In genomic region chr11:57458410-57459111, GRCh38 we compare ENCODE assay signal across 8 cellular contexts. TPM values are rescaled to one million over a fixed set of nuclear protein-coding genes. Genes with fewer than 3 reads are reported as not detected.
A peak's percentile ranks its signal among the peaks of the same experiment; 100 is the strongest.
DNase-seq lines count a peak whose midpoint lies in the region; ATAC-seq, FAIRE-seq and TF ChIP-seq lines count a peak whose summit lies in the region.

No MANE protein-coding gene starts in this region.

- peak; percentile 77 for TF ChIP-seq CTCF in bronchial epithelial cell (IDR thresholded peaks at IDR 0.05; ENCODE audit: insufficient read depth, low read length, severe bottlenecking)
- TF ChIP-seq CTCF in liver (IDR thresholded peaks at IDR 0.05; ENCODE audit: low read depth, low read length, missing input control), result peak; percentile 72

- peaks cover 40% of the 10 kb centered on the region for H3K4me1 ChIP-seq in CD4-positive, alpha-beta memory T cell (ENCODE audit: insufficient read depth, low read length)
- peaks cover 22 to 61% (median 52%) of the 10 kb centered on the region in 4 donors for H3K4me1 ChIP-seq in liver (ENCODE audit: control insufficient read depth in 4 of 4, insufficient read depth in 4 of 4, low read length in 3 of 4)

- H3K9me3 Mint-ChIP-seq in CD4-positive, alpha-beta memory T cell, result peaks cover 0 to 1% (median 0%) of the 10 kb centered on the region in 8 donors

- peak overlapping the region in 5 of 7 donors; percentile 48 to 81 (median 56) for H3K27ac Mint-ChIP-seq in CD4-positive, alpha-beta memory T cell
- H3K27ac Mint-ChIP-seq in T-helper 17 cell, result peak overlapping the region; percentile 83

- H3K9ac ChIP-seq in liver (ENCODE audit: low read depth in 1 of 2, low read length in 2 of 2), result peak overlapping the region; percentile 5 to 56

- under 1% methylated on average over 41 of the region's 41 CpGs for WGBS in liver

- DNase-seq in CD4-positive, alpha-beta memory T cell, result peak in 4 of 5 donors; percentile 18 to 42 (median 28)
- peak in 2 of 3 donors; percentile 24 to 54 for DNase-seq in T-helper 17 cell
- no peak for DNase-seq in bronchial epithelial cell (ENCODE audit: low read depth)
- DNase-seq in stimulated activated CD8-positive, alpha-beta memory T cell treated with anti-CD3 and anti-CD28 coated beads, Interleukin-15, amount 100 ng/mL, for 4 hours (ENCODE audit: low read depth in 2 of 2), result peak; percentile 69 to 72

- H3K4me3 ChIP-seq in CD4-positive, alpha-beta memory T cell (ENCODE audit: low read length in 2 of 2), result peak overlapping the region; percentile 33 to 44
- H3K4me3 ChIP-seq in bronchial epithelial cell (ENCODE audit: low read depth, low read length), result peak overlapping the region; percentile 16
- peak overlapping the region; percentile 11 to 77 (median 52) for H3K4me3 ChIP-seq in liver (ENCODE audit: low read depth in 1 of 3, low read length in 3 of 3)

- H3K27ac ChIP-seq in CD4-positive, alpha-beta memory T cell (ENCODE audit: low read depth, low read length), result no peak overlapping the region
- H3K27ac ChIP-seq in liver (ENCODE audit: low read depth in 1 of 2, low read length in 2 of 2), result peak overlapping the region; percentile 83 to 84

- ATAC-seq in HG03175 (IDR thresholded peaks at IDR 0.05; ENCODE audit: unreplicated experiment), result peak; percentile 11
- ATAC-seq in T-helper 17 cell, result peak; percentile 30
- ATAC-seq in GM18858 (IDR thresholded peaks at IDR 0.05; ENCODE audit: unreplicated experiment), result no peak
- ATAC-seq in GM21619 (IDR thresholded peaks at IDR 0.05; ENCODE audit: unreplicated experiment), result no peak

- CTCF ChIA-PET in CD4-positive, alpha-beta memory T cell (lab: Charles Lee; ENCODE audit: partially characterized antibody), result interaction anchor here (0.6 to 8.2 kb wide), 41 partner anchors 9 to 342 kb away, joined by 3 to 187 read pairs (median 5); partner anchors contain the start of genes P2RX3, PRG2, SLC43A1 and SLC43A3

- no peaks in the 10 kb centered on the region for H3K9me3 ChIP-seq in CD4-positive, alpha-beta memory T cell (ENCODE audit: control insufficient read depth in 1 of 2, low read length in 2 of 2)
- no peaks in the 10 kb centered on the region for H3K9me3 ChIP-seq in T-helper 17 cell (ENCODE audit: control insufficient read depth, low read length, poor library complexity, severe bottlenecking)
- no peaks in the 10 kb centered on the region for H3K9me3 ChIP-seq in liver (ENCODE audit: control insufficient read depth in 4 of 4, low read length in 3 of 4)

- no peaks in the 10 kb centered on the region for H3K36me3 ChIP-seq in CD4-positive, alpha-beta memory T cell (ENCODE audit: insufficient read depth, low read length)
- no peaks in the 10 kb centered on the region for H3K36me3 ChIP-seq in bronchial epithelial cell (ENCODE audit: control insufficient read depth, insufficient read depth, low read length)
- no peaks in the 10 kb centered on the region for H3K36me3 ChIP-seq in liver (ENCODE audit: control insufficient read depth in 4 of 4, insufficient read depth in 3 of 4, low read depth in 1 of 4, low read length in 3 of 4)

- intact Hi-C loops in CD4-positive, alpha-beta memory T cell (cut with micrococcal nuclease), result loop anchor here (1.0 to 5.0 kb wide), 4 partner anchors 34 to 1054 kb away; no protein-coding TSS in a partner anchor

- POLR2A ChIA-PET in CD4-positive, alpha-beta memory T cell (lab: Charles Lee; ENCODE audit: partially characterized antibody), result interaction anchor here (0.6 to 2.3 kb wide), 8 partner anchors 20 to 284 kb away, joined by 3 to 12 read pairs (median 3); no protein-coding TSS in a partner anchor

- peaks cover 18 to 35% of the 10 kb centered on the region in 2 donors for H3K27me3 Mint-ChIP-seq in CD4-positive, alpha-beta memory T cell
- H3K27me3 Mint-ChIP-seq in T-helper 17 cell, result peaks cover 33% of the 10 kb centered on the region

- TF ChIP-seq RAD21 in liver (IDR thresholded peaks at IDR 0.05), result peak; percentile 79 to 80

- H3K36me3 Mint-ChIP-seq in CD4-positive, alpha-beta memory T cell, result no peaks in the 10 kb centered on the region
- H3K36me3 Mint-ChIP-seq in T-helper 17 cell (ENCODE audit: low read depth), result peaks cover 5% of the 10 kb centered on the region

- peak overlapping the region; percentile 86 to 95 (median 91) for H3K4me3 Mint-ChIP-seq in CD4-positive, alpha-beta memory T cell
- peak overlapping the region; percentile 96 for H3K4me3 Mint-ChIP-seq in T-helper 17 cell

- H3K4me1 Mint-ChIP-seq in CD4-positive, alpha-beta memory T cell, result peaks cover 16 to 31% (median 24%) of the 10 kb centered on the region in 4 donors
- H3K4me1 Mint-ChIP-seq in T-helper 17 cell, result peaks cover 23% of the 10 kb centered on the region

- no peak for FAIRE-seq in bronchial epithelial cell (lab: Jason Lieb, UNC)

- peaks cover 17% of the 10 kb centered on the region for H3K27me3 ChIP-seq in CD4-positive, alpha-beta memory T cell (ENCODE audit: insufficient read depth, low read length)
- peaks cover 37% of the 10 kb centered on the region for H3K27me3 ChIP-seq in bronchial epithelial cell (ENCODE audit: control insufficient read depth, insufficient read depth, low read length)
- no peaks in the 10 kb centered on the region for H3K27me3 ChIP-seq in liver (ENCODE audit: control insufficient read depth in 4 of 4, insufficient read depth in 4 of 4, low read length in 3 of 4)

TF ChIP-seq in liver, 16 proteins besides CTCF, POLR2A, EP300 and RAD21:
- TF ChIP-seq JUND (IDR thresholded peaks at IDR 0.05) (peak in 1 of 2 donors; percentile 17), HNF4A (conservative IDR thresholded peaks at IDR 0.05) (peak in 1 of 2 donors; percentile 20), GABPA (IDR thresholded peaks at IDR 0.05 in 1 of 2, conservative IDR thresholded peaks at IDR 0.05 in 1 of 2) (no peak), YY1 (IDR thresholded peaks at IDR 0.05) (peak; percentile 61)

RNA-seq across cellular contexts. Expression of gene RTN4RL2, which starts 1.8 kb away (rescaled TPM):
- total RNA-seq in CD4-positive, alpha-beta memory T cell, result under 1 TPM in 1 of 2 experiments, not detected in 1; 0.17 TPM
- under 1 TPM in 1 of 2 donors, not detected in 1; 0.40 TPM for polyA plus RNA-seq in CD4-positive, alpha-beta memory T cell
- under 1 TPM in 1 of 2 donors, not detected in 1; 0.23 TPM for total RNA-seq in T-helper 17 cell
- not detected in 2 replicates for total RNA-seq in bronchial epithelial cell
- under 1 TPM; 0.75 to 0.89 TPM for total RNA-seq in liver
- 10 to 100 TPM in 1 of 2 donors, 1 to 10 TPM in 1; 5.5 to 18.1 TPM for polyA plus RNA-seq in liver

RNA-seq across cellular contexts. Expression of gene SLC43A3, which starts 31.6 kb away (rescaled TPM):
- 10 to 100 TPM; 15.1 to 15.6 TPM for total RNA-seq in CD4-positive, alpha-beta memory T cell
- 10 to 100 TPM; 17.7 to 18.5 TPM for polyA plus RNA-seq in CD4-positive, alpha-beta memory T cell
- total RNA-seq in T-helper 17 cell (10 to 100 TPM; 12.1 to 13.8 TPM), bronchial epithelial cell (1.8 and 3.2 TPM in 2 replicates), liver (100 to 1,000 TPM in 1 of 2 donors, 10 to 100 TPM in 1; 47.2 to 106 TPM)
- 100 to 1,000 TPM in 1 of 2 donors, 10 to 100 TPM in 1; 80.2 to 152 TPM for polyA plus RNA-seq in liver

RNA-seq across cellular contexts. Expression of gene SLC43A1, which starts 56.9 kb away (rescaled TPM):
- 10 to 100 TPM; 18.1 to 21.7 TPM for total RNA-seq in CD4-positive, alpha-beta memory T cell
- 10 to 100 TPM; 14.8 to 19.1 TPM for polyA plus RNA-seq in CD4-positive, alpha-beta memory T cell
- total RNA-seq in T-helper 17 cell, result 1 to 10 TPM; 7.8 to 8.0 TPM
- total RNA-seq in bronchial epithelial cell, result 1.0 and 1.3 TPM in 2 replicates
- 100 to 1,000 TPM; 107 to 171 TPM for total RNA-seq in liver
- polyA plus RNA-seq in liver, result 100 to 1,000 TPM in 1 of 2 donors, 10 to 100 TPM in 1; 85.6 to 108 TPM

Comparison
In these comparisons a context has a peak if more than half of its experiments do, and no peak if none do; other contexts are left out.
1. ATAC-seq: peak in HG03175 (single experiment) and T-helper 17 cell (single experiment); none in GM18858 (single experiment) and GM21619 (single experiment).
2. RNA of gene SLC43A1, which starts 56.9 kb away (total RNA-seq): 107 to 171 TPM in liver; 18.1 to 21.7 TPM in CD4-positive, alpha-beta memory T cell, 7.8 to 8.0 TPM in T-helper 17 cell and 1.0 to 1.3 TPM in bronchial epithelial cell; every median in the first group is over 4 times any median in the second.
3. Peak in every context shown above with its lines, with median percentiles within 50 percentile points of each other: H3K4me3 ChIP-seq.